8 cellular contexts compared by ENCODE assay signal in the genomic region with DNA sequence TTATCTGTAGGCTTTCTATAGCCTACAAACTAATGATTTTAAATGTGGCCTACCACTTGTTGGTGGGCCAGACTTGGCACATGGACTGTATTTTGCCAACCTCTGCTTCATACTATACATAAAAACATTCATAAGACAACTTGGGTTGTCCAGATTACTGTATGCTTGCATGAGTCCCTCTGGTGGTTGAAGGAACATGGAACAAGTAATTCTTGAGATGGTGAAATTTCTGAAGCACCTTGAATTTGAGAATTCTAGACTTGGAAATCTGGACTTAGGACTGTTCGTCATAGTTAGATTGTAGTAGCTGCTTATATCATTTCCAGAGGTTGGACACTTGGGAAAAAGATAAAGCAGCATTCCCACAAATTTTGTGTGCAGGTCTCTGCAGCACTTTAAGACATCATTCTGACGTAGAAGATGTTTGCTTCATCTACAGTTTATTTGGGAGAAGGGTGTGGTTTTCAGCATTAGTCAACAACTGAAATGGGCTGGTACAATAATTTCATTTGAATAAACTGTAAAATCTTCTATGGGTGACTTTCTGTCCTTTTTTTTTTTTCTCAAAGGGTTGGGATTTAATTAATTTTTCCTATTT. TPM values are rescaled to one million over a fixed set of nuclear protein-coding genes. Genes with fewer than 3 reads are reported as not detected.
DNase-seq lines count a peak whose midpoint lies in the region; ATAC-seq and TF ChIP-seq lines count a peak whose summit lies in the region.

No MANE protein-coding gene starts in this region.

- peaks cover 89% of the 10 kb centered on the region for H3K4me1 Mint-ChIP-seq in activated naive CD8-positive, alpha-beta T cell (ENCODE audit: low read depth)
- peaks cover 81% of the 10 kb centered on the region for H3K4me1 Mint-ChIP-seq in activated naive CD8-positive, alpha-beta T cell treated with anti-CD3 and anti-CD28 coated beads for 36 hours

- H3K4me1 ChIP-seq in Peyer's patch (peaks cover 0 to 25% (median 0%) of the 10 kb centered on the region in 4 donors), esophagus squamous epithelium (peaks cover 0 to 23% (median 5%) of the 10 kb centered on the region in 3 donors), tibial nerve (peaks cover 0 to 35% (median 2%) of the 10 kb centered on the region in 4 donors)

- no peak for TF ChIP-seq POLR2A in Peyer's patch (IDR thresholded peaks at IDR 0.05)
- no peak for TF ChIP-seq POLR2A in esophagus squamous epithelium (IDR thresholded peaks at IDR 0.05)
- TF ChIP-seq POLR2A in tibial nerve (IDR thresholded peaks at IDR 0.05) = no peak

- H3K27me3 ChIP-seq in Peyer's patch (no peaks in the 10 kb centered on the region), esophagus squamous epithelium (no peaks in the 10 kb centered on the region), tibial nerve (no peaks in the 10 kb centered on the region)

- no peak for ATAC-seq in HG03280 (IDR thresholded peaks at IDR 0.05; ENCODE audit: unreplicated experiment)

- H3K9me3 ChIP-seq in Peyer's patch (no peaks in the 10 kb centered on the region), esophagus squamous epithelium (peaks cover 0 to under 1% (median 0%) of the 10 kb centered on the region in 3 donors), tibial nerve (peaks cover 0 to 4% (median under 1%) of the 10 kb centered on the region in 4 donors)

- intact Hi-C loops in esophagus squamous epithelium (cut with DNase I) = no loop called here

- no peak overlapping the region for H3K4me3 ChIP-seq in Peyer's patch
- H3K4me3 ChIP-seq in esophagus squamous epithelium = no peak overlapping the region
- no peak overlapping the region for H3K4me3 ChIP-seq in tibial nerve

- DNase-seq in activated naive CD8-positive, alpha-beta T cell treated with anti-CD3 and anti-CD28 coated beads for 36 hours = no peak
- no peak for DNase-seq in Peyer's patch
- no peak for DNase-seq in esophagus squamous epithelium (lab: John Stamatoyannopoulos, UW)
- no peak for DNase-seq in tibial nerve (ENCODE audit: low spot score in 2 of 2)
- no peak for DNase-seq in stimulated activated CD4-positive, alpha-beta T cell treated with anti-CD3 and anti-CD28 coated beads, Interleukin-15, amount 100 ng/mL, for 24 hours
- no peak for DNase-seq in ecto neural progenitor cell (ENCODE audit: low spot score)

- H3K36me3 ChIP-seq in Peyer's patch (no peaks in the 10 kb centered on the region), esophagus squamous epithelium (no peaks in the 10 kb centered on the region), tibial nerve (no peaks in the 10 kb centered on the region)

- H3K36me3 Mint-ChIP-seq in activated naive CD8-positive, alpha-beta T cell = peaks cover 6% of the 10 kb centered on the region
- peaks cover 17% of the 10 kb centered on the region for H3K36me3 Mint-ChIP-seq in activated naive CD8-positive, alpha-beta T cell treated with anti-CD3 and anti-CD28 coated beads for 36 hours

- WGBS in esophagus squamous epithelium, 2 donors = 67 to 75% methylated on average over 2 of the region's 2 CpGs
- 82 to 87% methylated on average over 2 of the region's 2 CpGs for WGBS in tibial nerve, 2 donors

- no peaks in the 10 kb centered on the region for H3K9me3 Mint-ChIP-seq in activated naive CD8-positive, alpha-beta T cell (ENCODE audit: low read depth)
- H3K9me3 Mint-ChIP-seq in activated naive CD8-positive, alpha-beta T cell treated with anti-CD3 and anti-CD28 coated beads for 36 hours = peaks cover 9% of the 10 kb centered on the region

- H3K27ac ChIP-seq in Peyer's patch (peak overlapping the region in 1 of 4 donors; percentile 17), esophagus squamous epithelium (no peak overlapping the region), tibial nerve (no peak overlapping the region)

- TF ChIP-seq CTCF in Peyer's patch (IDR thresholded peaks at IDR 0.05) = peak; percentile 36 to 79 (median 75)
- peak; percentile 17 to 55 (median 32) for TF ChIP-seq CTCF in esophagus squamous epithelium (IDR thresholded peaks at IDR 0.05)
- TF ChIP-seq CTCF in tibial nerve (IDR thresholded peaks at IDR 0.05) = peak in 3 of 5 experiments; percentile 29 to 39 (median 33)

- peak overlapping the region; percentile 40 for H3K4me3 Mint-ChIP-seq in activated naive CD8-positive, alpha-beta T cell
- no peak overlapping the region for H3K4me3 Mint-ChIP-seq in activated naive CD8-positive, alpha-beta T cell treated with anti-CD3 and anti-CD28 coated beads for 36 hours

- TF ChIP-seq EP300 in tibial nerve (IDR thresholded peaks at IDR 0.05) = no peak

- peak overlapping the region; percentile 76 for H3K27ac Mint-ChIP-seq in activated naive CD8-positive, alpha-beta T cell
- H3K27ac Mint-ChIP-seq in activated naive CD8-positive, alpha-beta T cell treated with anti-CD3 and anti-CD28 coated beads for 36 hours = no peak overlapping the region

- H3K27me3 Mint-ChIP-seq in activated naive CD8-positive, alpha-beta T cell = no peaks in the 10 kb centered on the region
- no peaks in the 10 kb centered on the region for H3K27me3 Mint-ChIP-seq in activated naive CD8-positive, alpha-beta T cell treated with anti-CD3 and anti-CD28 coated beads for 36 hours

RNA-seq across cellular contexts. Expression of a gene that starts 31.2 kb away (rescaled TPM):
- total RNA-seq in activated naive CD8-positive, alpha-beta T cell treated with anti-CD3 and anti-CD28 coated beads for 36 hours = 10 to 100 TPM; 76.3 to 79.2 TPM
- 10 to 100 TPM; 40.5 to 72.0 (median 61.0) TPM for total RNA-seq in Peyer's patch
- total RNA-seq in esophagus squamous epithelium = 10 to 100 TPM; 18.6 to 30.9 (median 20.5) TPM
- 100 to 1,000 TPM in 2 of 4 donors, 10 to 100 TPM in 2; 81.4 to 105 (median 97.1) TPM for total RNA-seq in tibial nerve
